8 cellular contexts compared by ENCODE assay signal in the genomic region with DNA sequence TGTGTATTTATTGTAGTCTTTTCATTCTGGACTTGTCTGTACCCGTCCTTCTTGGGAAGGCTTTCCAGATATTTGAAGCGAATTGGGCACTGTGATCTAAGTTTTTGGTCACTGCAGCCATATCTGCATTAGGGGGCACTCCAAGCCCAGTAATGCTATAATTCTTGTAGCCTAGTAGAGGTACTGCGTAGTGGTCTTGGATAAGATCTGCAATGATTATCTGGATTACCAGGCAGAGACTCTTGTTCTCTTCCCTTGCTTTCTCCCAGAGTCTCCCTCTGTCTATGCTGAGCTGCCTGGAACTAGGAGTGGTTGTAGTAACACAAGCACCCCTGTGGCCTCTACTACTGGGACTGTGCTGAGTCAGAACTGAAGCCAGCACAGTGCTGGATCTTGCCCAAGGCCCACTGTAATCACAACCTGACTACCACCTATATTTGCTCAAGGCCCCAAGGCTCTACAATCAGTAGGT. TPM values are rescaled to one million over a fixed set of nuclear protein-coding genes. Genes with fewer than 3 reads are reported as not detected.
DNase-seq lines count a peak whose midpoint lies in the region; ATAC-seq and TF ChIP-seq lines count a peak whose summit lies in the region.

No MANE protein-coding gene starts in this region.

- no peaks in the 10 kb centered on the region for H3K9me3 ChIP-seq in vagina

- no peaks in the 10 kb centered on the region for H3K4me1 ChIP-seq in vagina

- no peaks in the 10 kb centered on the region for H3K4me1 Mint-ChIP-seq in brain

- no peak overlapping the region for H3K27ac Mint-ChIP-seq in brain

- no peak for TF ChIP-seq POLR2A in vagina (IDR thresholded peaks at IDR 0.05)

- H3K27ac ChIP-seq in vagina = no peak overlapping the region

- no peak overlapping the region for H3K4me3 Mint-ChIP-seq in brain

- no peak overlapping the region for H3K4me3 ChIP-seq in vagina

- TF ChIP-seq CTCF in brain (conservative IDR thresholded peaks at IDR 0.05) (peak; percentile 60 to 70), vagina (IDR thresholded peaks at IDR 0.05) (peak; percentile 30 to 59 (median 36))

- intact Hi-C loops in Right ventricle myocardium inferior (cut with DNase I) (loop anchor here (5.0 kb wide), 2 partner anchors 590 to 680 kb away; no protein-coding TSS in a partner anchor), cardiac septum (cut with DNase I) (loop anchor here (2.0 to 5.0 kb wide), 2 partner anchors 318 to 590 kb away; no protein-coding TSS in a partner anchor), vagina (cut with DNase I) (no loop called here)

- H3K27me3 Mint-ChIP-seq in brain = peaks cover 6% of the 10 kb centered on the region

- DNase-seq in Right ventricle myocardium inferior (ENCODE audit: missing footprints) (no peak), cardiac septum (ENCODE audit: low spot score) (no peak), NCI-H82 treated with DMSO at 0.1 percent for 48 hours (lab: John Stamatoyannopoulos, UW; ENCODE audit: unreplicated experiment) (peak; percentile 45), left lobe of liver (ENCODE audit: low spot score) (no peak), vagina (ENCODE audit: extremely low spot score in 2 of 2) (no peak), NOMO-1 treated with DMSO at 0.1 percent for 48 hours (lab: John Stamatoyannopoulos, UW; ENCODE audit: unreplicated experiment) (no peak)

- ATAC-seq in Right ventricle myocardium inferior = peak; percentile 76
- peak; percentile 91 for ATAC-seq in left lobe of liver
- ATAC-seq in HG02840 (IDR thresholded peaks at IDR 0.05; ENCODE audit: low FRiP score, unreplicated experiment) = no peak

- no peaks in the 10 kb centered on the region for H3K36me3 Mint-ChIP-seq in brain

- no peaks in the 10 kb centered on the region for H3K27me3 ChIP-seq in vagina

- H3K36me3 ChIP-seq in vagina = no peaks in the 10 kb centered on the region

- H3K9me3 Mint-ChIP-seq in brain = peaks cover 0 to 10% (median 3%) of the 10 kb centered on the region in 5 experiments

RNA-seq across cellular contexts. Expression of gene SLC38A2, which starts 30.0 kb away (rescaled TPM):
- total RNA-seq in Right ventricle myocardium inferior (161 TPM), cardiac septum (140 TPM), left lobe of liver (82.2 TPM), vagina (352 TPM)
- 36.1 TPM for polyA plus RNA-seq in brain (ENCODE audit: insufficient read depth, low read depth, low replicate concordance)
